1 cellular context compared by ENCODE assay signal in the genomic region with DNA sequence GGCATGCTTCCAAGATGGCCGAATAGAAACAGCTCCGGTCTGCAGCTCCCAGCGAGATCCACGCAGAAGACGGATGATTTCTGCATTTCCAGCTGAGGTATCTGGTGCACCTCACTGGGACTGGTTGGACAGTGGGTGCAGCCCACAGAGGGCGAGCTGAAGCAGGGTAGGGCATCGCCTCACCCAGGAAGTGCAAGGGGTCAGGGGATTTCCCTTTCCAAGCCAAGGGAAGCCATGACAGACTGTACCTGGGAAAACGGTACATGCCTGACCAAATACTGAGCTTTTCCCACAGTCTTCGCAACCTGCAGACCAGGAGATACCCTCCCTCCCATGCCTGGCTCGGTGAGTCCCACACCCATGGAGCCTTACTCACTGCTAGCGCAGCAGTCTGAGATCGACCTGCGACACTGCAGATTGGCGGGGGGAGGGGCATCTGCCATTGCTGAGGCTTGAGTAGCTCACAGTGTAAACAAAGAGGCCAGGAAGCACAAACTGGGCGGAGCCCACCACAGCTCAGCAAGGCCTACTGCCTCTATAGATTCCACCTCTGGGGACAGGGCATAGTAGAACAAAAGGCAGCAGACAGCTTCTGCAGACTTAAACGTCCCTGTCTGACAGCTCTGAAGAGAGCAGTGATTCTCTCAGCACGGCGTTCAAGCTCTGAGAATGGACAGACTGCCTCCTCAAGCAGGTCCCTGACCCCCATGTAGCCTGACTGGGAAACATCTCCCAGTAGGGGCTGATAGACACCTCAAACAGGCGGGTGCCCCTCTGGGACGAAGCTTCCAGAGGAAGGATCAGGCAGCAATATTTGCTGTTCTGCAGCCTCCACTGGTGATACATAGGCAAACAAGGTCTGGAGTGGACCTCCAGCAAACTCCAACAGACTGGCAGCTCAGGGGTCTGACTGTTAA.
TF ChIP-seq lines count a peak whose summit lies in the region.

No MANE protein-coding gene starts in this region.

TF ChIP-seq in GM23338, 12 proteins besides CTCF, POLR2A, EP300 and RAD21:
- TF ChIP-seq, protein P1, sequence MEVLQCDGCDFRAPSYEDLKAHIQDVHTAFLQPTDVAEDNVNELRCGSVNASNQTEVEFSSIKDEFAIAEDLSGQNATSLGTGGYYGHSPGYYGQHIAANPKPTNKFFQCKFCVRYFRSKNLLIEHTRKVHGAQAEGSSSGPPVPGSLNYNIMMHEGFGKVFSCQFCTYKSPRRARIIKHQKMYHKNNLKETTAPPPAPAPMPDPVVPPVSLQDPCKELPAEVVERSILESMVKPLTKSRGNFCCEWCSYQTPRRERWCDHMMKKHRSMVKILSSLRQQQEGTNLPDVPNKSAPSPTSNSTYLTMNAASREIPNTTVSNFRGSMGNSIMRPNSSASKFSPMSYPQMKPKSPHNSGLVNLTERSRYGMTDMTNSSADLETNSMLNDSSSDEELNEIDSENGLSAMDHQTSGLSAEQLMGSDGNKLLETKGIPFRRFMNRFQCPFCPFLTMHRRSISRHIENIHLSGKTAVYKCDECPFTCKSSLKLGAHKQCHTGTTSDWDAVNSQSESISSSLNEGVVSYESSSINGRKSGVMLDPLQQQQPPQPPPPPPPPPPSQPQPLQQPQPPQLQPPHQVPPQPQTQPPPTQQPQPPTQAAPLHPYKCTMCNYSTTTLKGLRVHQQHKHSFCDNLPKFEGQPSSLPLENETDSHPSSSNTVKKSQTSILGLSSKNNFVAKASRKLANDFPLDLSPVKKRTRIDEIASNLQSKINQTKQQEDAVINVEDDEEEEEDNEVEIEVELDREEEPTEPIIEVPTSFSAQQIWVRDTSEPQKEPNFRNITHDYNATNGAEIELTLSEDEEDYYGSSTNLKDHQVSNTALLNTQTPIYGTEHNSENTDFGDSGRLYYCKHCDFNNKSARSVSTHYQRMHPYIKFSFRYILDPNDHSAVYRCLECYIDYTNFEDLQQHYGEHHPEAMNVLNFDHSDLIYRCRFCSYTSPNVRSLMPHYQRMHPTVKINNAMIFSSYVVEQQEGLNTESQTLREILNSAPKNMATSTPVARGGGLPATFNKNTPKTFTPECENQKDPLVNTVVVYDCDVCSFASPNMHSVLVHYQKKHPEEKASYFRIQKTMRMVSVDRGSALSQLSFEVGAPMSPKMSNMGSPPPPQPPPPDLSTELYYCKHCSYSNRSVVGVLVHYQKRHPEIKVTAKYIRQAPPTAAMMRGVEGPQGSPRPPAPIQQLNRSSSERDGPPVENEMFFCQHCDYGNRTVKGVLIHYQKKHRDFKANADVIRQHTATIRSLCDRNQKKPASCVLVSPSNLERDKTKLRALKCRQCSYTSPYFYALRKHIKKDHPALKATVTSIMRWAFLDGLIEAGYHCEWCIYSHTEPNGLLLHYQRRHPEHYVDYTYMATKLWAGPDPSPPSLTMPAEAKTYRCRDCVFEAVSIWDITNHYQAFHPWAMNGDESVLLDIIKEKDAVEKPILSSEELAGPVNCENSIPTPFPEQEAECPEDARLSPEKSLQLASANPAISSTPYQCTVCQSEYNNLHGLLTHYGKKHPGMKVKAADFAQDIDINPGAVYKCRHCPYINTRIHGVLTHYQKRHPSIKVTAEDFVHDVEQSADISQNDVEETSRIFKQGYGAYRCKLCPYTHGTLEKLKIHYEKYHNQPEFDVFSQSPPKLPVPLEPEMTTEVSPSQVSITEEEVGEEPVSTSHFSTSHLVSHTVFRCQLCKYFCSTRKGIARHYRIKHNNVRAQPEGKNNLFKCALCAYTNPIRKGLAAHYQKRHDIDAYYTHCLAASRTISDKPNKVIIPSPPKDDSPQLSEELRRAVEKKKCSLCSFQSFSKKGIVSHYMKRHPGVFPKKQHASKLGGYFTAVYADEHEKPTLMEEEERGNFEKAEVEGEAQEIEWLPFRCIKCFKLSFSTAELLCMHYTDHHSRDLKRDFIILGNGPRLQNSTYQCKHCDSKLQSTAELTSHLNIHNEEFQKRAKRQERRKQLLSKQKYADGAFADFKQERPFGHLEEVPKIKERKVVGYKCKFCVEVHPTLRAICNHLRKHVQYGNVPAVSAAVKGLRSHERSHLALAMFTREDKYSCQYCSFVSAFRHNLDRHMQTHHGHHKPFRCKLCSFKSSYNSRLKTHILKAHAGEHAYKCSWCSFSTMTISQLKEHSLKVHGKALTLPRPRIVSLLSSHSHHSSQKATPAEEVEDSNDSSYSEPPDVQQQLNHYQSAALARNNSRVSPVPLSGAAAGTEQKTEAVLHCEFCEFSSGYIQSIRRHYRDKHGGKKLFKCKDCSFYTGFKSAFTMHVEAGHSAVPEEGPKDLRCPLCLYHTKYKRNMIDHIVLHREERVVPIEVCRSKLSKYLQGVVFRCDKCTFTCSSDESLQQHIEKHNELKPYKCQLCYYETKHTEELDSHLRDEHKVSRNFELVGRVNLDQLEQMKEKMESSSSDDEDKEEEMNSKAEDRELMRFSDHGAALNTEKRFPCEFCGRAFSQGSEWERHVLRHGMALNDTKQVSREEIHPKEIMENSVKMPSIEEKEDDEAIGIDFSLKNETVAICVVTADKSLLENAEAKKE (CRISPR knock-in tag; IDR thresholded peaks at IDR 0.05) = 0 out of 2 replicates have a peak, but pooled peaks have one; percentile 20
